In genomic region chr14:74702293-74702692, GRCh38 we compare ENCODE assay signal across 17 cellular contexts.
"Had no signal": no experiment of that assay in that cellular context is flagged by ENCODE, and none has a peak within 500 bp of the region (broad histone marks: within the 10 kb centered on the region; RNA-seq: fewer than 3 reads in every experiment).

No MANE protein-coding gene starts in this region.

- H3K27me3 ChIP-seq: dorsolateral prefrontal cortex, gastrocnemius medialis, right lobe of liver, suprapubic skin had no signal

- H3K9ac ChIP-seq: parathyroid adenoma had no signal

- DNase-seq: dorsolateral prefrontal cortex; effector CD4-positive, alpha-beta T cell; foreskin fibroblast; gastrocnemius medialis; head of caudate nucleus; kidney; mucosa of descending colon; naive B cell; right lobe of liver; small intestine; stimulated activated CD4-positive, alpha-beta T cell treated with anti-CD3 and anti-CD28 coated beads, Interleukin-15, amount 100 ng/mL, for 24 hours; stimulated activated CD4-positive, alpha-beta T cell treated with anti-CD3 and anti-CD28 coated beads, Interleukin-2, amount 100 ng/mL, for 48 hours; stimulated activated naive CD4-positive, alpha-beta T cell; stimulated activated naive CD8-positive, alpha-beta T cell treated with anti-CD3 and anti-CD28 coated beads, Interleukin-15, amount 100 ng/mL, for 72 hours had no signal

- H3K9me3 ChIP-seq: gastrocnemius medialis, right lobe of liver had no signal

- H3K36me3 ChIP-seq: gastrocnemius medialis, right lobe of liver had no signal

- H2AFZ ChIP-seq: parathyroid adenoma had no signal

- H3K27ac ChIP-seq: dorsolateral prefrontal cortex, gastrocnemius medialis, parathyroid adenoma, right lobe of liver, suprapubic skin had no signal

- H3K4me3 ChIP-seq: dorsolateral prefrontal cortex, gastrocnemius medialis, lung, mucosa of descending colon, right lobe of liver, suprapubic skin had no signal

- H3K4me1 ChIP-seq: gastrocnemius medialis, parathyroid adenoma, right lobe of liver had no signal
